16 cellular contexts compared by ENCODE assay signal in genomic region chr2:203873921-203874631, GRCh38. TPM values are rescaled to one million over a fixed set of nuclear protein-coding genes. Genes with fewer than 3 reads are reported as not detected.
A peak's percentile ranks its signal among the peaks of the same experiment; 100 is the strongest.
DNase-seq lines count a peak whose midpoint lies in the region; ATAC-seq and TF ChIP-seq lines count a peak whose summit lies in the region.
"Had no signal": no experiment of that assay in that cellular context is flagged by ENCODE, and none has a peak within 500 bp of the region (broad histone marks: within the 10 kb centered on the region; RNA-seq: fewer than 3 reads in every experiment).

No MANE protein-coding gene starts in this region.

- H3K4me1 ChIP-seq in esophagus muscularis mucosa = peaks cover 0 to 8% (median 3%) of the 10 kb centered on the region in 4 donors
- H3K4me1 ChIP-seq in uterus = no peaks in the 10 kb centered on the region
- H3K4me1 ChIP-seq: Caco-2 had no signal

- no peaks in the 10 kb centered on the region for H3K27me3 Mint-ChIP-seq in activated CD8-positive, alpha-beta T cell treated with anti-CD3 and anti-CD28 coated beads for 36 hours

- intact Hi-C loops in activated CD8-positive, alpha-beta T cell treated with anti-CD3 and anti-CD28 coated beads for 36 hours (cut with micrococcal nuclease) = no loop called here
- intact Hi-C loops in esophagus muscularis mucosa (cut with DNase I) = no loop called here
- intact Hi-C loops in uterus (cut with DNase I; ENCODE audit: low total_unique reads) = no loop called here

- TF ChIP-seq EP300 in esophagus muscularis mucosa (IDR thresholded peaks at IDR 0.05) = no peak

- peaks cover 60% of the 10 kb centered on the region for H3K4me1 Mint-ChIP-seq in activated CD8-positive, alpha-beta T cell treated with anti-CD3 and anti-CD28 coated beads for 36 hours (ENCODE audit: low read depth)

- no peak for ATAC-seq in activated CD8-positive, alpha-beta T cell treated with anti-CD3 and anti-CD28 coated beads for 36 hours
- ATAC-seq: heart right ventricle had no signal

- no peak overlapping the region for H3K27ac ChIP-seq in esophagus muscularis mucosa (replicated peaks in 1 of 4)
- H3K27ac ChIP-seq in uterus = no peak overlapping the region
- H3K27ac ChIP-seq: heart right ventricle had no signal

- no peak overlapping the region for H3K4me3 Mint-ChIP-seq in activated CD8-positive, alpha-beta T cell treated with anti-CD3 and anti-CD28 coated beads for 36 hours

- H3K27ac Mint-ChIP-seq in activated CD8-positive, alpha-beta T cell treated with anti-CD3 and anti-CD28 coated beads for 36 hours = peak overlapping the region; percentile 62

- CTCF ChIA-PET in activated CD8-positive, alpha-beta T cell treated with anti-CD3 and anti-CD28 coated beads for 36 hours (lab: Charles Lee) = interaction anchor here (1.0 to 3.5 kb wide), 6 partner anchors 8 to 59 kb away, joined by 3 to 10 read pairs (median 4); no protein-coding TSS in a partner anchor

- TF ChIP-seq CTCF in activated CD8-positive, alpha-beta T cell treated with anti-CD3 and anti-CD28 coated beads for 36 hours (IDR thresholded peaks at IDR 0.05) = no peak
- TF ChIP-seq CTCF in esophagus muscularis mucosa (IDR thresholded peaks at IDR 0.05) (no peak), uterus (IDR thresholded peaks at IDR 0.05) (no peak)

- DNase-seq in DMS53 (lab: John Stamatoyannopoulos, UW) (peak; percentile 28), DMS53 treated with DMSO at 0.1 percent for 48 hours (lab: John Stamatoyannopoulos, UW; ENCODE audit: unreplicated experiment) (no peak), H4 (ENCODE audit: low spot score) (peak; percentile 24), esophagus muscularis mucosa (ENCODE audit: extremely low spot score) (peak; percentile 3), uterus (no peak), NCI-H2081 treated with DMSO at 0.1 percent for 48 hours (lab: John Stamatoyannopoulos, UW) (no peak), NCI-H226 (no peak)
- peak; percentile 17 for DNase-seq in activated CD8-positive, alpha-beta T cell treated with anti-CD3 and anti-CD28 coated beads for 36 hours
- DNase-seq: Caco-2, heart right ventricle, Kasumi-1, NCI-H2171 treated with DMSO at 0.1 percent for 48 hours, trophoblast cell had no signal

- H3K36me3 Mint-ChIP-seq in activated CD8-positive, alpha-beta T cell treated with anti-CD3 and anti-CD28 coated beads for 36 hours (ENCODE audit: low read depth) = peaks cover 64% of the 10 kb centered on the region

- no peaks in the 10 kb centered on the region for H3K9me3 ChIP-seq in esophagus muscularis mucosa
- H3K9me3 ChIP-seq in uterus = no peaks in the 10 kb centered on the region
- H3K9me3 ChIP-seq: Caco-2, heart right ventricle had no signal

- H3K4me3 ChIP-seq in esophagus muscularis mucosa = no peak overlapping the region
- H3K4me3 ChIP-seq in uterus = no peak overlapping the region
- H3K4me3 ChIP-seq: heart right ventricle, lung had no signal

- peaks cover 6% of the 10 kb centered on the region for H3K9me3 Mint-ChIP-seq in activated CD8-positive, alpha-beta T cell treated with anti-CD3 and anti-CD28 coated beads for 36 hours

- 82% methylated on average over 5 of the region's 5 CpGs for WGBS in esophagus muscularis mucosa

- POLR2A ChIA-PET in activated CD8-positive, alpha-beta T cell treated with anti-CD3 and anti-CD28 coated beads for 36 hours (lab: Charles Lee) = interaction anchor here (0.8 to 14.2 kb wide), 9 partner anchors 6 to 138 kb away, joined by 3 to 237 read pairs (median 4); partner anchors contain the start of gene ICOS

- no peaks in the 10 kb centered on the region for H3K27me3 ChIP-seq in esophagus muscularis mucosa
- no peaks in the 10 kb centered on the region for H3K27me3 ChIP-seq in uterus
- H3K27me3 ChIP-seq: heart right ventricle had no signal

- H3K36me3 ChIP-seq in esophagus muscularis mucosa = no peaks in the 10 kb centered on the region
- H3K36me3 ChIP-seq in uterus = no peaks in the 10 kb centered on the region
- H3K36me3 ChIP-seq: heart right ventricle had no signal

- no peak for TF ChIP-seq POLR2A in esophagus muscularis mucosa (IDR thresholded peaks at IDR 0.05; ENCODE audit: low read depth)
- TF ChIP-seq POLR2A in uterus (IDR thresholded peaks at IDR 0.05) = no peak

RNA-seq across cellular contexts. Expression of gene CTLA4, which starts 6.5 kb away (rescaled TPM):
- total RNA-seq in H4 (2014; rRNA removed; shearing (Covaris generic)) = not detected in 2 replicates
- total RNA-seq in activated CD8-positive, alpha-beta T cell treated with anti-CD3 and anti-CD28 coated beads for 36 hours = 10 to 100 TPM; 28.7 to 30.7 TPM
- under 1 TPM in 1 of 4 donors, not detected in 3; 0.33 TPM for total RNA-seq in esophagus muscularis mucosa
- total RNA-seq in uterus = under 1 TPM in 1 of 4 donors, not detected in 3; 0.14 TPM
- total RNA-seq: A172, cardiac septum had no signal

Comparison
In these comparisons a context has a peak if more than half of its experiments do, and no peak if none do; other contexts are left out.
1. DNase-seq: peak in DMS53 (single experiment), H4 (single experiment), activated CD8-positive, alpha-beta T cell treated with anti-CD3 and anti-CD28 coated beads for 36 hours (single experiment) and esophagus muscularis mucosa (single experiment); none in DMS53 treated with DMSO at 0.1 percent for 48 hours (single experiment), uterus (0 of 2), NCI-H2081 treated with DMSO at 0.1 percent for 48 hours (single experiment) and NCI-H226 (single experiment).
2. RNA of gene CTLA4, which starts 6.5 kb away (total RNA-seq): 28.7 to 30.7 TPM in activated CD8-positive, alpha-beta T cell treated with anti-CD3 and anti-CD28 coated beads for 36 hours; 0.14 TPM in uterus, not detected in H4 and 0.33 TPM in esophagus muscularis mucosa; every median in the first group is over 10 times any median in the second.